21 cellular contexts compared by ENCODE assay signal in the genomic region with DNA sequence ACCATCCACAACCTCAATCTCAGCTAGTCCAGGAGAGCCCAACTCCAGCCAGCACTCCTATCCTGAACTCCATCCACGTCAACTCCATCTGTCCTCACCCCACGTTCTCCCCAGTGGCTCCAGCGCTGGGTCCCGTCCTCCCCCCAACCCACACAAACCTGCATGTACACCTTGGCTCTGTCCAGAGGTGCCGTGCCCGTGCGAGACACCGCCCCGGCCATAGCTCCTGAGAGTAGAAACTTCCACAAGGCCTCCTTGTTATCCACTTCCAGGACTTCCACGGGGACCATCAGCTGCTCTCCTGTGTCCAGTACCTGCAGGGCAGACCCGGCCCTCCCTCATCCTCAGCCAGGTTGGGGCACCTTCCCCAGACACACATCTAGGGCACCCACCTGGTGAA. TPM values are rescaled to one million over a fixed set of nuclear protein-coding genes. Genes with fewer than 3 reads are reported as not detected.
"Had no signal": no experiment of that assay in that cellular context is flagged by ENCODE, and none has a peak within 500 bp of the region (broad histone marks: within the 10 kb centered on the region; RNA-seq: fewer than 3 reads in every experiment).

No MANE protein-coding gene starts in this region.

- H3K9me3 ChIP-seq: SJCRH30 had no signal

- DNase-seq: KBM-7, MV-4-11, NCI-H1048, NCI-H1105, NCI-H1417, NCI-H1436 treated with DMSO at 0.1 percent for 48 hours, NCI-H1694, NCI-H187 treated with DMSO at 0.1 percent for 48 hours, NCI-H2029 treated with DMSO at 0.1 percent for 48 hours, NCI-H2171 treated with DMSO at 0.1 percent for 48 hours, NCI-H2227 treated with DMSO at 0.1 percent for 48 hours, NCI-H524, NCI-H69, NCI-H774, RPMI8226, SHP77, SJCRH30 had no signal

- ATAC-seq: SK-N-SH treated with all-trans-retinoic acid at 6 μM for 48 hours had no signal

RNA-seq across cellular contexts. Expression of a gene that starts 1.7 kb away (rescaled TPM):
- total RNA-seq: LHCN-M2, MCF 10A, NCI-H460 had no signal

RNA-seq across cellular contexts. Expression of a gene that starts 32.2 kb away (rescaled TPM):
- total RNA-seq: LHCN-M2, SJCRH30 had no signal
